ENCODE assay signal across 9 cellular contexts in genomic region chr22:37229012-37229804, GRCh38. TPM values are rescaled to one million over a fixed set of nuclear protein-coding genes. Genes with fewer than 3 reads are reported as not detected.
A peak's percentile ranks its signal among the peaks of the same experiment; 100 is the strongest.
DNase-seq lines count a peak whose midpoint lies in the region; ATAC-seq and TF ChIP-seq lines count a peak whose summit lies in the region.
"Had no signal": no experiment of that assay in that cellular context is flagged by ENCODE, and none has a peak within 500 bp of the region (broad histone marks: within the 10 kb centered on the region; RNA-seq: fewer than 3 reads in every experiment).

No MANE protein-coding gene starts in this region.

- H3F3A ChIP-seq in PC-3 (ENCODE audit: low read length, unreplicated experiment), result no peaks in the 10 kb centered on the region

- H3K36me3 ChIP-seq in PC-3 (ENCODE audit: low read depth, low read length) (no peaks in the 10 kb centered on the region; the same call in 1 of the 2 replicates), colonic mucosa (no peaks in the 10 kb centered on the region), testis (ENCODE audit: low read depth, missing control alignments) (no peaks in the 10 kb centered on the region)
- H3K36me3 ChIP-seq: thoracic aorta had no signal

- H3K27me3 ChIP-seq in PC-3 (ENCODE audit: low read length) (no peaks in the 10 kb centered on the region), colonic mucosa (no peaks in the 10 kb centered on the region), testis (no peaks in the 10 kb centered on the region)

- CTCF ChIA-PET in PC-3 (lab: Charles Lee), result interaction anchor here (0.6 to 1.5 kb wide), 3 partner anchors 30 to 373 kb away, joined by 4 to 7 read pairs (median 4); no protein-coding TSS in a partner anchor

- no peak for TF ChIP-seq POLR2A in testis (IDR thresholded peaks at IDR 0.05)

- no peak for TF ChIP-seq CTCF in GM12865 (IDR thresholded peaks at IDR 0.05; ENCODE audit: insufficient read depth, low read depth, low read length, missing control alignments)
- no peak for TF ChIP-seq CTCF in PC-3 (conservative IDR thresholded peaks at IDR 0.05; ENCODE audit: low read depth, low read length)
- TF ChIP-seq CTCF in colonic mucosa (IDR thresholded peaks at IDR 0.05), result no peak
- TF ChIP-seq CTCF in testis (IDR thresholded peaks at IDR 0.05), result no peak

- DNase-seq in GM12865 (ENCODE audit: low read depth) (peak; percentile 55), PC-3 (peak; percentile 73), colonic mucosa (no peak), renal cortical epithelial cell (ENCODE audit: low read depth) (peak; percentile 86), NAMALWA (ENCODE audit: low spot score) (no peak), testis (no peak), GF-D8 (lab: John Stamatoyannopoulos, UW) (no peak)

- intact Hi-C loops in PC-3 (cut with micrococcal nuclease) (no loop called here), colonic mucosa (cut with DNase I) (no loop called here), testis (cut with DNase I; ENCODE audit: low total_unique reads) (no loop called here)

- 66 to 67% methylated on average over 6 to 7 of the region's 7 CpGs for WGBS in testis, 2 donors

- H3K9ac ChIP-seq in PC-3 (ENCODE audit: low read length) (peak overlapping the region; percentile 89), colonic mucosa (ENCODE audit: low read depth in 2 of 2, low read length in 2 of 2) (peak overlapping the region; percentile 20 to 49)

- peak; percentile 63 for ATAC-seq in PC-3
- ATAC-seq in GM19397 (IDR thresholded peaks at IDR 0.05; ENCODE audit: unreplicated experiment), result no peak

- H3K4me2 ChIP-seq in PC-3 (ENCODE audit: low read length), result peak overlapping the region; percentile 67

- no peaks in the 10 kb centered on the region for H3K79me2 ChIP-seq in PC-3 (ENCODE audit: low read length)

- H3K9me3 ChIP-seq in PC-3 (ENCODE audit: low read length), result no peaks in the 10 kb centered on the region
- no peaks in the 10 kb centered on the region for H3K9me3 ChIP-seq in colonic mucosa
- H3K9me3 ChIP-seq in testis, result no peaks in the 10 kb centered on the region
- H3K9me3 ChIP-seq: thoracic aorta had no signal

- H4K20me1 ChIP-seq in PC-3 (ENCODE audit: low read length), result no peaks in the 10 kb centered on the region

- no TSS peak for BruUV-seq in PC-3 (replicated peaks; lab: Mats Ljungman, UMichigan)

- H2AFZ ChIP-seq in PC-3 (ENCODE audit: low read length), result no peak overlapping the region

- no peaks in the 10 kb centered on the region for H3K9me2 ChIP-seq in PC-3 (replicated peaks; ENCODE audit: low read length)

- H3K27ac ChIP-seq in PC-3 (ENCODE audit: low read length), result peak overlapping the region; percentile 99
- H3K27ac ChIP-seq in colonic mucosa, result peak overlapping the region; percentile 69
- no peak overlapping the region for H3K27ac ChIP-seq in testis
- H3K27ac ChIP-seq: thoracic aorta had no signal

- H3K4me1 ChIP-seq in PC-3 (ENCODE audit: insufficient read depth, low read length) (peaks cover 33% of the 10 kb centered on the region), colonic mucosa (no peaks in the 10 kb centered on the region), testis (peaks cover 22% of the 10 kb centered on the region)

- POLR2A ChIA-PET in PC-3 (lab: Charles Lee; ENCODE audit: unreplicated experiment), result interaction anchor here (0.6 kb wide), 1 partner anchor 991 kb away, joined by 8 read pairs; no protein-coding TSS in a partner anchor

- H3K4me3 ChIP-seq in GM12865 (ENCODE audit: low read depth, low read length) (peak overlapping the region; percentile 53), PC-3 (ENCODE audit: low read length) (no peak overlapping the region), colonic mucosa (no peak overlapping the region), testis (no peak overlapping the region)
- H3K4me3 ChIP-seq: thoracic aorta had no signal

RNA-seq across cellular contexts. Expression of gene RAC2, which starts 14.9 kb away (rescaled TPM):
- total RNA-seq in PC-3 (2014; rRNA removed), result 50.5 and 54.5 TPM in 2 replicates
- 10 to 100 TPM; 27.4 to 27.6 TPM for total RNA-seq in colonic mucosa
- total RNA-seq in renal cortical epithelial cell, result 3.5 and 13.7 TPM in 2 replicates
- 10 to 100 TPM in 1 of 2 donors, 1 to 10 TPM in 1; 1.2 to 10.7 TPM for total RNA-seq in testis
- 15.5 TPM for polyA plus RNA-seq in testis (ENCODE audit: insufficient read depth, low read depth, low replicate concordance)

RNA-seq across cellular contexts. Expression of gene SSTR3, which starts 16.9 kb away (rescaled TPM):
- total RNA-seq in PC-3 (2014; rRNA removed), result 0.55 TPM in 1 of 2 replicates, not detected in the other
- under 1 TPM in 1 of 2 donors, not detected in 1; 0.12 TPM for total RNA-seq in colonic mucosa
- 0.05 TPM in 1 of 2 replicates, not detected in the other for total RNA-seq in renal cortical epithelial cell
- total RNA-seq in testis, result 10 to 100 TPM; 40.1 to 54.4 TPM
- 26.8 TPM for polyA plus RNA-seq in testis (ENCODE audit: insufficient read depth, low read depth, low replicate concordance)
- total RNA-seq: thoracic aorta had no signal

RNA-seq across cellular contexts. Expression of gene C1QTNF6, which starts 41.2 kb away (rescaled TPM):
- total RNA-seq in PC-3 (2014; rRNA removed), result 3.8 and 5.5 TPM in 2 replicates
- total RNA-seq in colonic mucosa, result 10 to 100 TPM in 1 of 2 donors, 1 to 10 TPM in 1; 9.3 to 16.7 TPM
- 2.1 and 7.1 TPM in 2 replicates for total RNA-seq in renal cortical epithelial cell
- total RNA-seq in testis, result 10 to 100 TPM; 12.6 to 14.8 TPM
- 15.0 TPM for polyA plus RNA-seq in testis (ENCODE audit: insufficient read depth, low read depth, low replicate concordance)

RNA-seq across cellular contexts. Expression of gene CYTH4, which starts 53.1 kb away (rescaled TPM):
- total RNA-seq in PC-3 (2014; rRNA removed) (1.9 and 4.6 TPM in 2 replicates), colonic mucosa (1 to 10 TPM; 3.0 to 7.4 TPM), renal cortical epithelial cell (not detected in 2 replicates), testis (1 to 10 TPM; 2.7 to 7.2 TPM)
- 6.8 TPM for polyA plus RNA-seq in testis (ENCODE audit: insufficient read depth, low read depth, low replicate concordance)

Comparison
In these comparisons a context has a peak if more than half of its experiments do, and no peak if none do; other contexts are left out.
1. DNase-seq: peak in GM12865 (single experiment), PC-3 (single experiment) and renal cortical epithelial cell (single experiment); none in colonic mucosa (single experiment), NAMALWA (single experiment), testis (single experiment) and GF-D8 (single experiment).
2. H3K27ac ChIP-seq: peak in PC-3 (single experiment) and colonic mucosa (single experiment); none in testis (0 of 2).
3. RNA of gene SSTR3, which starts 16.9 kb away (total RNA-seq): 40.1 to 54.4 TPM in testis; 0.55 TPM in PC-3, 0.12 TPM in colonic mucosa and 0.05 TPM in renal cortical epithelial cell; every median in the first group is over 10 times any median in the second.